Comparison of ENCODE assay signal across 7 cellular contexts in genomic region chr20:24842591-24843442, GRCh38.
DNase-seq lines count a peak whose midpoint lies in the region; ATAC-seq lines count a peak whose summit lies in the region.

No MANE protein-coding gene starts in this region.

- H3K36me3 Mint-ChIP-seq in stimulated activated memory B cell treated with anti-CD40 and anti-IgM and Interleukin-4, amounts not matched to agents 10 μg/mL and 1 μg/mL and 100 μg/mL, for 72 hours: no peaks in the 10 kb centered on the region
- H3K36me3 Mint-ChIP-seq in CD4-positive, alpha-beta memory T cell: no peaks in the 10 kb centered on the region

- ATAC-seq in GM19043 (IDR thresholded peaks at IDR 0.05; ENCODE audit: low read depth, unreplicated experiment): peak; percentile 81
- peak; percentile 95 for ATAC-seq in HG02840 (IDR thresholded peaks at IDR 0.05; ENCODE audit: low FRiP score, unreplicated experiment)
- ATAC-seq in stimulated activated memory B cell treated with anti-CD40 and anti-IgM and Interleukin-4, amounts not matched to agents 10 μg/mL and 1 μg/mL and 100 μg/mL, for 72 hours: peak; percentile 97

- no peaks in the 10 kb centered on the region for H3K4me1 ChIP-seq in CD4-positive, alpha-beta memory T cell (ENCODE audit: insufficient read depth, low read length)

- H3K36me3 ChIP-seq in CD4-positive, alpha-beta memory T cell (ENCODE audit: insufficient read depth, low read length): no peaks in the 10 kb centered on the region

- intact Hi-C loops in CD4-positive, alpha-beta memory T cell (cut with micrococcal nuclease): no loop called here

- no peaks in the 10 kb centered on the region for H3K9me3 ChIP-seq in CD4-positive, alpha-beta memory T cell (ENCODE audit: control insufficient read depth in 1 of 2, low read length in 2 of 2)

- H3K4me3 ChIP-seq in CD4-positive, alpha-beta memory T cell (ENCODE audit: low read length in 2 of 2): no peak overlapping the region

- DNase-seq in NCI-H748 treated with DMSO at 0.1 percent for 48 hours (lab: John Stamatoyannopoulos, UW) (peak; percentile 4), NCI-H82 treated with DMSO at 0.1 percent for 48 hours (lab: John Stamatoyannopoulos, UW; ENCODE audit: unreplicated experiment) (no peak), 8988T (no peak)
- DNase-seq in CD4-positive, alpha-beta memory T cell: no peak

- H3K9me3 Mint-ChIP-seq in stimulated activated memory B cell treated with anti-CD40 and anti-IgM and Interleukin-4, amounts not matched to agents 10 μg/mL and 1 μg/mL and 100 μg/mL, for 72 hours: peaks cover 13% of the 10 kb centered on the region
- peaks cover 0 to 28% (median 17%) of the 10 kb centered on the region in 8 donors for H3K9me3 Mint-ChIP-seq in CD4-positive, alpha-beta memory T cell

- H3K4me1 Mint-ChIP-seq in stimulated activated memory B cell treated with anti-CD40 and anti-IgM and Interleukin-4, amounts not matched to agents 10 μg/mL and 1 μg/mL and 100 μg/mL, for 72 hours: peaks cover 17% of the 10 kb centered on the region
- H3K4me1 Mint-ChIP-seq in CD4-positive, alpha-beta memory T cell: no peaks in the 10 kb centered on the region

- H3K27me3 ChIP-seq in CD4-positive, alpha-beta memory T cell (ENCODE audit: insufficient read depth, low read length): no peaks in the 10 kb centered on the region

- H3K4me3 Mint-ChIP-seq in stimulated activated memory B cell treated with anti-CD40 and anti-IgM and Interleukin-4, amounts not matched to agents 10 μg/mL and 1 μg/mL and 100 μg/mL, for 72 hours: no peak overlapping the region
- no peak overlapping the region for H3K4me3 Mint-ChIP-seq in CD4-positive, alpha-beta memory T cell

- H3K27ac ChIP-seq in CD4-positive, alpha-beta memory T cell (ENCODE audit: low read depth, low read length): no peak overlapping the region

- peak overlapping the region; percentile 47 for H3K27ac Mint-ChIP-seq in stimulated activated memory B cell treated with anti-CD40 and anti-IgM and Interleukin-4, amounts not matched to agents 10 μg/mL and 1 μg/mL and 100 μg/mL, for 72 hours
- no peak overlapping the region for H3K27ac Mint-ChIP-seq in CD4-positive, alpha-beta memory T cell

- peaks cover 45% of the 10 kb centered on the region for H3K27me3 Mint-ChIP-seq in stimulated activated memory B cell treated with anti-CD40 and anti-IgM and Interleukin-4, amounts not matched to agents 10 μg/mL and 1 μg/mL and 100 μg/mL, for 72 hours
- peaks cover 3 to 4% of the 10 kb centered on the region in 2 donors for H3K27me3 Mint-ChIP-seq in CD4-positive, alpha-beta memory T cell

- POLR2A ChIA-PET in CD4-positive, alpha-beta memory T cell (lab: Charles Lee; ENCODE audit: partially characterized antibody): no interaction called here

- CTCF ChIA-PET in CD4-positive, alpha-beta memory T cell (lab: Charles Lee; ENCODE audit: partially characterized antibody): interaction anchor here (1.6 kb wide), 1 partner anchor 12 kb away, joined by 3 read pairs; no protein-coding TSS in a partner anchor
